Comparison of ENCODE assay signal across 8 cellular contexts in genomic region chr1:32684167-32684811, GRCh38. TPM values are rescaled to one million over a fixed set of nuclear protein-coding genes. Genes with fewer than 3 reads are reported as not detected.
DNase-seq lines count a peak whose midpoint lies in the region; ATAC-seq and TF ChIP-seq lines count a peak whose summit lies in the region.

No MANE protein-coding gene starts in this region.

- POLR2A ChIA-PET in activated CD4-positive, alpha-beta T cell treated with anti-CD3 and anti-CD28 coated beads, Interleukin-2, amount 10 ng/mL, durations not matched to agents 7 days and 5 days (lab: Charles Lee), result no interaction called here

- H3K4me3 ChIP-seq in SK-N-MC (no peak overlapping the region), fibroblast of mammary gland (ENCODE audit: control insufficient read depth, low read depth, low read length) (no peak overlapping the region), left lung (no peak overlapping the region)

- H3K27ac ChIP-seq in SK-N-MC (peak overlapping the region; percentile 46; the same call in 1 of the 2 replicates), left lung (peak overlapping the region in 1 of 2 donors; percentile 5)

- no peaks in the 10 kb centered on the region for H3K9me3 ChIP-seq in SK-N-MC (ENCODE audit: low read depth, low read length)
- H3K9me3 ChIP-seq in left lung, result no peaks in the 10 kb centered on the region

- peaks cover 20% of the 10 kb centered on the region for H3K4me1 Mint-ChIP-seq in osteocyte (ENCODE audit: unreplicated experiment)
- H3K4me1 Mint-ChIP-seq in activated CD4-positive, alpha-beta T cell treated with anti-CD3 and anti-CD28 coated beads, Interleukin-2, amount 10 ng/mL, durations not matched to agents 7 days and 5 days, result no peaks in the 10 kb centered on the region

- H3K36me3 Mint-ChIP-seq in osteocyte (ENCODE audit: unreplicated experiment), result peaks cover 41% of the 10 kb centered on the region
- H3K36me3 Mint-ChIP-seq in activated CD4-positive, alpha-beta T cell treated with anti-CD3 and anti-CD28 coated beads, Interleukin-2, amount 10 ng/mL, durations not matched to agents 7 days and 5 days (ENCODE audit: low read depth), result peaks cover 44% of the 10 kb centered on the region

- H3K27me3 Mint-ChIP-seq in osteocyte (ENCODE audit: unreplicated experiment), result no peaks in the 10 kb centered on the region
- no peaks in the 10 kb centered on the region for H3K27me3 Mint-ChIP-seq in activated CD4-positive, alpha-beta T cell treated with anti-CD3 and anti-CD28 coated beads, Interleukin-2, amount 10 ng/mL, durations not matched to agents 7 days and 5 days

- H3K27me3 ChIP-seq in left lung, result no peaks in the 10 kb centered on the region

- CTCF ChIA-PET in activated CD4-positive, alpha-beta T cell treated with anti-CD3 and anti-CD28 coated beads, Interleukin-2, amount 10 ng/mL, durations not matched to agents 7 days and 5 days (lab: Charles Lee), result interaction anchor here (1.8 kb wide), 1 partner anchor 28 kb away, joined by 5 read pairs; no protein-coding TSS in a partner anchor

- H3K9ac ChIP-seq in SK-N-MC (ENCODE audit: insufficient read length), result no peak overlapping the region

- H3K36me3 ChIP-seq in SK-N-MC (ENCODE audit: insufficient read depth, low read length) (peaks cover 74% of the 10 kb centered on the region), left lung (peaks cover 0 to 73% of the 10 kb centered on the region in 2 donors)

- peak; percentile 25 for DNase-seq in AG08395 (ENCODE audit: low spot score)
- DNase-seq in SK-N-MC (ENCODE audit: low read depth, low spot score), result no peak
- DNase-seq in fibroblast of mammary gland (ENCODE audit: low read depth), result peak; percentile 72
- no peak for DNase-seq in osteocyte (ENCODE audit: extremely low spot score, unreplicated experiment)
- no peak for DNase-seq in left lung
- DNase-seq in activated CD4-positive, alpha-beta T cell treated with anti-CD3 and anti-CD28 coated beads, Interleukin-2, amount 10 ng/mL, durations not matched to agents 7 days and 5 days, result no peak

- peak overlapping the region; percentile 71 for H3K27ac Mint-ChIP-seq in osteocyte (ENCODE audit: unreplicated experiment)
- H3K27ac Mint-ChIP-seq in activated CD4-positive, alpha-beta T cell treated with anti-CD3 and anti-CD28 coated beads, Interleukin-2, amount 10 ng/mL, durations not matched to agents 7 days and 5 days, result no peak overlapping the region

- H3K9me3 Mint-ChIP-seq in osteocyte (ENCODE audit: unreplicated experiment), result no peaks in the 10 kb centered on the region
- H3K9me3 Mint-ChIP-seq in activated CD4-positive, alpha-beta T cell treated with anti-CD3 and anti-CD28 coated beads, Interleukin-2, amount 10 ng/mL, durations not matched to agents 7 days and 5 days, result no peaks in the 10 kb centered on the region

- intact Hi-C loops in left lung (cut with DNase I), result no loop called here

- H3K4me3 Mint-ChIP-seq in osteocyte (ENCODE audit: unreplicated experiment), result no peak overlapping the region
- no peak overlapping the region for H3K4me3 Mint-ChIP-seq in activated CD4-positive, alpha-beta T cell treated with anti-CD3 and anti-CD28 coated beads, Interleukin-2, amount 10 ng/mL, durations not matched to agents 7 days and 5 days

- peaks cover 8 to 25% of the 10 kb centered on the region in 2 donors for H3K4me1 ChIP-seq in left lung

- TF ChIP-seq CTCF in fibroblast of mammary gland (conservative IDR thresholded peaks at IDR 0.05; ENCODE audit: control insufficient read depth, insufficient read depth, low read depth, low read length) (no peak), osteocyte (IDR thresholded peaks at IDR 0.05) (no peak), left lung (IDR thresholded peaks at IDR 0.05) (no peak)

- ATAC-seq in left lung, result no peak
- ATAC-seq in HG03025 (IDR thresholded peaks at IDR 0.05; ENCODE audit: low FRiP score, unreplicated experiment), result no peak
- ATAC-seq in GM19395 (IDR thresholded peaks at IDR 0.05; ENCODE audit: unreplicated experiment), result no peak

RNA-seq across cellular contexts. Expression of gene SYNC, which starts 18.3 kb away (rescaled TPM):
- total RNA-seq in osteocyte (23.0 and 24.6 TPM in 2 replicates), left lung (10 to 100 TPM; 11.9 to 19.9 TPM)
- not detected for total RNA-seq in activated CD4-positive, alpha-beta T cell treated with anti-CD3 and anti-CD28 coated beads, Interleukin-2, amount 10 ng/mL, durations not matched to agents 7 days and 5 days

RNA-seq across cellular contexts. Expression of gene RBBP4, which starts 33.3 kb away (rescaled TPM):
- total RNA-seq in osteocyte (244 and 254 TPM in 2 replicates), left lung (100 to 1,000 TPM; 166 to 176 TPM)
- 100 to 1,000 TPM; 311 TPM for total RNA-seq in activated CD4-positive, alpha-beta T cell treated with anti-CD3 and anti-CD28 coated beads, Interleukin-2, amount 10 ng/mL, durations not matched to agents 7 days and 5 days

RNA-seq across cellular contexts. Expression of gene ZBTB8OS, which starts 33.9 kb away (rescaled TPM):
- total RNA-seq in osteocyte (33.2 and 37.0 TPM in 2 replicates), left lung (10 to 100 TPM; 41.4 to 45.0 TPM)
- total RNA-seq in activated CD4-positive, alpha-beta T cell treated with anti-CD3 and anti-CD28 coated beads, Interleukin-2, amount 10 ng/mL, durations not matched to agents 7 days and 5 days, result 10 to 100 TPM; 51.0 to 57.6 TPM

Comparison
In these comparisons a context has a peak if more than half of its experiments do, and no peak if none do; other contexts are left out.
1. DNase-seq: peak in AG08395 (single experiment) and fibroblast of mammary gland (single experiment); none in SK-N-MC (single experiment), osteocyte (single experiment), left lung (0 of 2) and activated CD4-positive, alpha-beta T cell treated with anti-CD3 and anti-CD28 coated beads, Interleukin-2, amount 10 ng/mL, durations not matched to agents 7 days and 5 days (single experiment).
2. RNA of gene SYNC, which starts 18.3 kb away (total RNA-seq): 23.0 to 24.6 TPM in osteocyte and 11.9 to 19.9 TPM in left lung; not detected in activated CD4-positive, alpha-beta T cell treated with anti-CD3 and anti-CD28 coated beads, Interleukin-2, amount 10 ng/mL, durations not matched to agents 7 days and 5 days; every median in the first group is over 10 times any median in the second.